Comparison of ENCODE assay signal across 1 cellular context in the genomic region with DNA sequence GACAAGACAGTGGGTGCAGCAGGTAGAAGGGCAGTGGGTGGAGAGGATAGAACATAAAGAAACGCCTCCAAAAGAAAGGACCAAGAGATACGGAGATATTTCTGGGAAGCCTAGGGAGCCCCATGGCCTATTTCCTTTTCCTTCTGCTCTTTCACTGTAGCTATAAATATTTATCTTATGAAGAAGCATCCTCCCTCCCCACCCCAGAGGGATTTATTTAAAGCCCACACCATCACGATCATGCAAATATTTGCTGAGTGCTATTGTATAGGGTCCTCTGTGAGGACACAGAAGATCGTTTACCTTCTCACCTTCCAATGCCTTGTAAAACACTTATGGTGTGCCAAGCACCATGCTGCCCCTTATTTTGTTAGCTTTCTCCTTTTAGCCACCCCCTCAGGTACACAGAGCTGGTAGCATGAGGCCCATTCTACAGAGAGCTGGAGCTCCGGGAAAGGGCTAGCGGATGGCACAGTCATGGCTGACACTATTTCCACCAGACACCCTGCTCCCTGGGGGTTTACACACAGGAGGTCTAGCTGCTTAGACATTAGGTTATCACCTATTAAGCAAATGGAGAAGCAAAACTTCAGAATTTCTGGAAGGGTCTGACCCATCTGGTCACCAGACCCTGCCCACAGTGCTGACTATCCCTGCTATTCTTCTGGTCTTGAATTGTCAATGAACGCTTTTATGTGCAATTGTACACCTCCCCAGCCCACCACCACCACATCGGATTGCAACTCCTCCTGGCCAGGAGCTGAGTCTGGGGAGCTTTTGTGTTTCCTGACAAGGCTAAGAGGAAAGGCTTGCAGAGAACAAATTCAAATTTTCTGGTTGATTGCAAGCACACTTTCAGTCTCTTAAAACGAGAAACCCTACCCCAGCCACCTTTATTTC.
A peak's percentile ranks its signal among the peaks of the same experiment; 100 is the strongest.
TF ChIP-seq lines count a peak whose summit lies in the region.

No MANE protein-coding gene starts in this region.

TF ChIP-seq in IMR-90, 13 proteins besides CTCF, POLR2A, EP300 and RAD21:
- no peak for TF ChIP-seq FOS (IDR thresholded peaks at IDR 0.05; ENCODE audit: low read depth, low read length)
- TF ChIP-seq MAZ (IDR thresholded peaks at IDR 0.05; ENCODE audit: borderline replicate concordance, low read depth, low read length): peak; percentile 22; the same call in 1 of the 2 replicates
- 0 out of 2 replicates have a peak, but pooled peaks have one; percentile 8 for TF ChIP-seq MAFK (IDR thresholded peaks at IDR 0.05; ENCODE audit: low read depth, low read length)
